Comparison of ENCODE assay signal across 24 cellular contexts in the genomic region with DNA sequence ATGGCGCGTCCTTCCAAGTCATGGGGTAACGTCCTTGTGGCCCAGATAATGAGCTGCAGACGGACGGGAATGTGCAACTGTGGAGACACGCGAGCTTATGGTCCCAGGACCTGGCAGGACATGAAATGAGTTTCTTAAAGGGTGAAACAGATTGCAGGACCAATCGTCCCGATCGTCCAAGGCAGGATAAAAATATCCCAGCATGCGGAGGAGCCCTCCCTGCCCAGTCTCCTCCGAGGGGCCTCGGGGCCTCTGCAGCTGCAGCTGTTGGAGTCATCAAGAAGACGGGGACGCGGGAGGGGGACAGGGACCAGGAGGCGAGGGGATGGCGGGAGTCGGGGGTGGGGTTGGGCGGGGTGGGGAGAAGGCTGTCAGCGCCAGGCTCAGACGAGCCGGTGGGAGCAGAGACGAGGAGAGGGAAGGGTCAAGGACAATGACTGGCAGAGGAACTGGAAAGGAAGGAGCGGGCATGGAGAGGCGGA. TPM values are rescaled to one million over a fixed set of nuclear protein-coding genes. Genes with fewer than 3 reads are reported as not detected.
DNase-seq lines count a peak whose midpoint lies in the region; ATAC-seq and TF ChIP-seq lines count a peak whose summit lies in the region.
"Had no signal": no experiment of that assay in that cellular context is flagged by ENCODE, and none has a peak within 500 bp of the region (broad histone marks: within the 10 kb centered on the region; RNA-seq: fewer than 3 reads in every experiment).

No MANE protein-coding gene starts in this region.

- H3K27me3 ChIP-seq in right atrium auricular region (no peaks in the 10 kb centered on the region), dorsolateral prefrontal cortex (peaks cover 0 to 45% (median 5%) of the 10 kb centered on the region in 45 donors)
- H3K27me3 ChIP-seq: right lobe of liver had no signal

- H3K27me3 Mint-ChIP-seq in nephron (ENCODE audit: low read depth) (peaks cover 62% of the 10 kb centered on the region), MCF 10A (ENCODE audit: insufficient read depth, unreplicated experiment) (peaks cover 48% of the 10 kb centered on the region)
- H3K27me3 Mint-ChIP-seq in activated T-cell treated with anti-CD3 and anti-CD28 coated beads, Interleukin-2, amount 50 U/mL, for 24 hours = no peaks in the 10 kb centered on the region

- H3K36me3 Mint-ChIP-seq in nephron (ENCODE audit: low read depth) (peaks cover 13% of the 10 kb centered on the region), MCF 10A (ENCODE audit: insufficient read depth, unreplicated experiment) (peaks cover 7% of the 10 kb centered on the region)
- H3K36me3 Mint-ChIP-seq in activated T-cell treated with anti-CD3 and anti-CD28 coated beads, Interleukin-2, amount 50 U/mL, for 24 hours (ENCODE audit: low read depth) = peaks cover 8% of the 10 kb centered on the region

- H3K27ac ChIP-seq in right atrium auricular region (peak overlapping the region in 1 of 2 donors; percentile 16), dorsolateral prefrontal cortex (peak overlapping the region in 31 of 59 donors; percentile 1 to 78 (median 51)), substantia nigra (ENCODE audit: low read depth, low read length, poor library complexity, severe bottlenecking) (peak overlapping the region; percentile 67)
- H3K27ac ChIP-seq: A549, BLaER1, GM23248, right lobe of liver had no signal

- TF ChIP-seq CTCF in right atrium auricular region (IDR thresholded peaks at IDR 0.05) = no peak
- TF ChIP-seq CTCF in dorsolateral prefrontal cortex (IDR thresholded peaks at IDR 0.05 in 54 of 56, conservative IDR thresholded peaks at IDR 0.05 in 2 of 56; ENCODE audit: low read depth in 1 of 56, partially characterized antibody in 56 of 56) = no peak
- no peak for TF ChIP-seq CTCF in nephron (IDR thresholded peaks at IDR 0.05; ENCODE audit: unreplicated experiment in 3 of 3)
- no peak for TF ChIP-seq CTCF in MCF 10A (IDR thresholded peaks at IDR 0.05; ENCODE audit: unreplicated experiment)

- intact Hi-C loops in Right ventricle myocardium superior (cut with DNase I) (no loop called here), dorsolateral prefrontal cortex (cut with DNase I) (no loop called here), MCF 10A (cut with micrococcal nuclease) (no loop called here)

- BruUV-seq in MCF 10A (replicated peaks; lab: Mats Ljungman, UMichigan) = no TSS peak

- ATAC-seq in Right ventricle myocardium superior (ENCODE audit: poor library complexity) = no peak
- ATAC-seq: A549 had no signal

- peaks cover 0 to 18% of the 10 kb centered on the region in 2 donors for H3K4me1 ChIP-seq in right atrium auricular region
- H3K4me1 ChIP-seq: right lobe of liver had no signal

- DNase-seq in Right ventricle myocardium superior (peak; percentile 26), right atrium auricular region (ENCODE audit: low spot score) (no peak), dorsolateral prefrontal cortex (peak in 2 of 10 donors; percentile 31 to 34), substantia nigra (lab: John Stamatoyannopoulos, UW) (peak in 5 of 49 donors; percentile 16 to 37 (median 29)), MCF 10A (ENCODE audit: unreplicated experiment) (no peak), SKM-1 (lab: John Stamatoyannopoulos, UW; ENCODE audit: unreplicated experiment) (no peak)
- no peak for DNase-seq in activated T-cell treated with anti-CD3 and anti-CD28 coated beads, Interleukin-2, amount 50 U/mL, for 24 hours
- DNase-seq: activated CD8-positive, alpha-beta memory T cell treated with anti-CD3 and anti-CD28 coated beads, Interleukin-2, amount 50 U/mL, for 48 hours; activated naive CD4-positive, alpha-beta T cell treated with Interleukin-2 at 50 U/mL for 16 hours; GM23248; NCI-H1092 treated with DMSO at 0.1 percent for 48 hours; NCI-H2081 treated with DMSO at 0.1 percent for 48 hours; occipital lobe; stimulated activated CD4-positive, alpha-beta T cell treated with anti-CD3 and anti-CD28 coated beads, Interleukin-2, amount 100 ng/mL, for 24 hours; T-helper 1 cell had no signal

- H3K27ac Mint-ChIP-seq in nephron (peak overlapping the region; percentile 15 to 89 (median 79)), MCF 10A (ENCODE audit: low read depth, unreplicated experiment) (no peak overlapping the region)
- H3K27ac Mint-ChIP-seq in activated T-cell treated with anti-CD3 and anti-CD28 coated beads, Interleukin-2, amount 50 U/mL, for 24 hours = no peak overlapping the region

- H3K9me3 Mint-ChIP-seq in nephron = peaks cover 5% of the 10 kb centered on the region
- peaks cover 26% of the 10 kb centered on the region for H3K9me3 Mint-ChIP-seq in MCF 10A (ENCODE audit: unreplicated experiment)
- H3K9me3 Mint-ChIP-seq in activated T-cell treated with anti-CD3 and anti-CD28 coated beads, Interleukin-2, amount 50 U/mL, for 24 hours = no peaks in the 10 kb centered on the region

- POLR2A ChIA-PET in MCF 10A (lab: Yijun Ruan, JAX) = no interaction called here

- H3K4me3 ChIP-seq in right atrium auricular region (no peak overlapping the region), dorsolateral prefrontal cortex (peak overlapping the region in 25 of 59 donors; percentile 1 to 46 (median 24))
- H3K4me3 ChIP-seq: A549, BLaER1, GM23248, right lobe of liver had no signal

- peaks cover 6% of the 10 kb centered on the region for H3K36me3 ChIP-seq in right atrium auricular region
- H3K36me3 ChIP-seq: BLaER1, right lobe of liver had no signal

- CTCF ChIA-PET in MCF 10A (lab: Yijun Ruan, JAX) = no interaction called here

- H3K4me1 Mint-ChIP-seq in nephron (peaks cover 40% of the 10 kb centered on the region), MCF 10A (ENCODE audit: insufficient read depth, unreplicated experiment) (peaks cover 7% of the 10 kb centered on the region)
- H3K4me1 Mint-ChIP-seq in activated T-cell treated with anti-CD3 and anti-CD28 coated beads, Interleukin-2, amount 50 U/mL, for 24 hours (ENCODE audit: low read depth) = peaks cover 23% of the 10 kb centered on the region

- H3K4me3 Mint-ChIP-seq in nephron (peak overlapping the region; percentile 51 to 76 (median 69)), MCF 10A (ENCODE audit: unreplicated experiment) (no peak overlapping the region)
- no peak overlapping the region for H3K4me3 Mint-ChIP-seq in activated T-cell treated with anti-CD3 and anti-CD28 coated beads, Interleukin-2, amount 50 U/mL, for 24 hours

- H3K9me3 ChIP-seq in right atrium auricular region = no peaks in the 10 kb centered on the region
- H3K9me3 ChIP-seq: right lobe of liver had no signal

RNA-seq across cellular contexts. Expression of a gene that starts 14.4 kb away (rescaled TPM):
- 2.0 TPM for total RNA-seq in Right ventricle myocardium superior
- total RNA-seq in right atrium auricular region = 1 to 10 TPM; 1.4 to 2.3 TPM
- total RNA-seq in dorsolateral prefrontal cortex = 10 to 100 TPM in 28 of 120 experiments, 1 to 10 TPM in 92; 3.2 to 14.9 (median 8.0) TPM
- 1.5 and 2.7 TPM in 2 replicates for total RNA-seq in MCF 10A (2022)
- total RNA-seq: GM23248 had no signal

RNA-seq across cellular contexts. Expression of a gene that starts 14.7 kb away (rescaled TPM):
- total RNA-seq in Right ventricle myocardium superior (68.7 TPM), right atrium auricular region (100 to 1,000 TPM in 1 of 2 donors, 10 to 100 TPM in 1; 94.9 to 112 TPM), dorsolateral prefrontal cortex (100 to 1,000 TPM in 14 of 120 experiments, 10 to 100 TPM in 106; 54.6 to 147 (median 79.1) TPM), MCF 10A (2022) (61.3 and 61.8 TPM in 2 replicates)

RNA-seq across cellular contexts. Expression of a gene that starts 20.0 kb away (rescaled TPM):
- total RNA-seq in Right ventricle myocardium superior (39.8 TPM), right atrium auricular region (10 to 100 TPM; 26.6 to 38.2 TPM), dorsolateral prefrontal cortex (10 to 100 TPM; 24.9 to 75.5 (median 41.2) TPM), MCF 10A (2022) (65.8 and 76.9 TPM in 2 replicates)

RNA-seq across cellular contexts. Expression of a gene that starts 22.7 kb away (rescaled TPM):
- total RNA-seq in Right ventricle myocardium superior (not detected), right atrium auricular region (not detected), dorsolateral prefrontal cortex (10 to 100 TPM; 16.5 to 62.5 (median 34.2) TPM), MCF 10A (2022) (not detected in 2 replicates)
- total RNA-seq: endothelial cell of umbilical vein, G401, GM23248, LHCN-M2, mononuclear cell had no signal

RNA-seq across cellular contexts. Expression of a gene that starts 58.3 kb away (rescaled TPM):
- total RNA-seq in Right ventricle myocardium superior (not detected), right atrium auricular region (not detected), dorsolateral prefrontal cortex (1 to 10 TPM in 27 of 120 experiments, under 1 TPM in 68, not detected in 25; 0.11 to 3.3 (median 0.65) TPM), MCF 10A (2022) (not detected in 2 replicates)
- total RNA-seq: endothelial cell of umbilical vein, G401, GM23248, HT1080, occipital lobe had no signal

Comparison
In these comparisons a context has a peak if more than half of its experiments do, and no peak if none do; other contexts are left out.
1. H3K27ac Mint-ChIP-seq: peak in nephron (3 of 3); none in MCF 10A (single experiment) and activated T-cell treated with anti-CD3 and anti-CD28 coated beads, Interleukin-2, amount 50 U/mL, for 24 hours (single experiment).
2. H3K4me3 Mint-ChIP-seq: peak in nephron (3 of 3); none in MCF 10A (single experiment) and activated T-cell treated with anti-CD3 and anti-CD28 coated beads, Interleukin-2, amount 50 U/mL, for 24 hours (single experiment).